In genomic region chr6:21083708-21084107, GRCh38 we compare ENCODE assay signal across 35 cellular contexts.
"Had no signal": no experiment of that assay in that cellular context is flagged by ENCODE, and none has a peak within 500 bp of the region (broad histone marks: within the 10 kb centered on the region; RNA-seq: fewer than 3 reads in every experiment).

No MANE protein-coding gene starts in this region.

- H3K9me3 ChIP-seq: MG63 had no signal

- H3K4me3 ChIP-seq: MG63 had no signal

- DNase-seq: Karpas-422, Kasumi-1, MG63, MM.1S, MV-4-11, NCI-H1048, NCI-H1092, NCI-H1092 treated with DMSO at 0.1 percent for 48 hours, NCI-H1105, NCI-H1105 treated with DMSO at 0.1 percent for 48 hours, NCI-H1417, NCI-H1417 treated with DMSO at 0.1 percent for 48 hours, NCI-H1436, NCI-H1436 treated with DMSO at 0.1 percent for 48 hours, NCI-H146, NCI-H1694, NCI-H1694 treated with DMSO at 0.1 percent for 48 hours, NCI-H187, NCI-H187 treated with DMSO at 0.1 percent for 48 hours, NCI-H1930, NCI-H2029, NCI-H2029 treated with DMSO at 0.1 percent for 48 hours, NCI-H2081, NCI-H2081 treated with DMSO at 0.1 percent for 48 hours, NCI-H2107, NCI-H2171, NCI-H2171 treated with DMSO at 0.1 percent for 48 hours, NCI-H2227 treated with DMSO at 0.1 percent for 48 hours, NCI-H226, NCI-H345, NCI-H446, NCI-H446 treated with DMSO at 0.1 percent for 48 hours, NCI-H510A, NCI-H510A treated with DMSO at 0.1 percent for 48 hours, NCI-H524 had no signal

- H3K27me3 ChIP-seq: MG63 had no signal

- H3K36me3 ChIP-seq: MG63 had no signal
